In genomic region chr3:77319711-77320110, GRCh38 we compare ENCODE assay signal across 10 cellular contexts.
DNase-seq lines count a peak whose midpoint lies in the region; ATAC-seq and TF ChIP-seq lines count a peak whose summit lies in the region.
"Had no signal": no experiment of that assay in that cellular context is flagged by ENCODE, and none has a peak within 500 bp of the region (broad histone marks: within the 10 kb centered on the region; RNA-seq: fewer than 3 reads in every experiment).

No MANE protein-coding gene starts in this region.

- no peak overlapping the region for H3K4me3 ChIP-seq in GM06990 (replicated peaks; ENCODE audit: low read depth, low read length)

- peak; percentile 17 for TF ChIP-seq CTCF in GM06990 (IDR thresholded peaks at IDR 0.05; ENCODE audit: insufficient read depth, low read length, poor library complexity, severe bottlenecking)

- no peaks in the 10 kb centered on the region for H3K36me3 ChIP-seq in GM06990 (ENCODE audit: control insufficient read depth, insufficient read depth, low read length)
- H3K36me3 ChIP-seq: adrenal gland had no signal

- H3K27me3 ChIP-seq in GM06990 (replicated peaks; ENCODE audit: control insufficient read depth, insufficient read depth, low read length), result no peaks in the 10 kb centered on the region
- H3K27me3 ChIP-seq: adrenal gland had no signal

- no peak for DNase-seq in GM06990 (ENCODE audit: extremely low read depth, insufficient read length)
- DNase-seq in NAMALWA (ENCODE audit: low spot score), result peak; percentile 22
- peak; percentile 18 for DNase-seq in dermis blood vessel endothelial cell
- DNase-seq in myocyte (ENCODE audit: low read depth), result peak; percentile 1
- no peak for DNase-seq in activated CD8-positive, alpha-beta memory T cell treated with anti-CD3 and anti-CD28 coated beads for 24 hours
- DNase-seq in stimulated activated CD4-positive, alpha-beta T cell treated with anti-CD3 and anti-CD28 coated beads, Interleukin-12 subunit alpha, Interleukin-12 subunit beta, amount 100 ng/mL, for 4 hours, result no peak
- no peak for DNase-seq in NCI-H526 (lab: John Stamatoyannopoulos, UW)
- DNase-seq: adrenal gland had no signal

- no peak for ATAC-seq in activated CD4-positive, CD25-positive, alpha-beta regulatory T cell treated with anti-CD3 and anti-CD28 coated beads, Interleukin-2, amount 50 U/mL, for 24 hours
- ATAC-seq: Panc1 had no signal

Comparison
In these comparisons a context has a peak if more than half of its experiments do, and no peak if none do; other contexts are left out.
1. DNase-seq: peak in NAMALWA (single experiment), dermis blood vessel endothelial cell (single experiment) and myocyte (single experiment); none in GM06990 (single experiment), activated CD8-positive, alpha-beta memory T cell treated with anti-CD3 and anti-CD28 coated beads for 24 hours (single experiment), stimulated activated CD4-positive, alpha-beta T cell treated with anti-CD3 and anti-CD28 coated beads, Interleukin-12 subunit alpha, Interleukin-12 subunit beta, amount 100 ng/mL, for 4 hours (single experiment) and NCI-H526 (0 of 2).